11 cellular contexts compared by ENCODE assay signal in the genomic region with DNA sequence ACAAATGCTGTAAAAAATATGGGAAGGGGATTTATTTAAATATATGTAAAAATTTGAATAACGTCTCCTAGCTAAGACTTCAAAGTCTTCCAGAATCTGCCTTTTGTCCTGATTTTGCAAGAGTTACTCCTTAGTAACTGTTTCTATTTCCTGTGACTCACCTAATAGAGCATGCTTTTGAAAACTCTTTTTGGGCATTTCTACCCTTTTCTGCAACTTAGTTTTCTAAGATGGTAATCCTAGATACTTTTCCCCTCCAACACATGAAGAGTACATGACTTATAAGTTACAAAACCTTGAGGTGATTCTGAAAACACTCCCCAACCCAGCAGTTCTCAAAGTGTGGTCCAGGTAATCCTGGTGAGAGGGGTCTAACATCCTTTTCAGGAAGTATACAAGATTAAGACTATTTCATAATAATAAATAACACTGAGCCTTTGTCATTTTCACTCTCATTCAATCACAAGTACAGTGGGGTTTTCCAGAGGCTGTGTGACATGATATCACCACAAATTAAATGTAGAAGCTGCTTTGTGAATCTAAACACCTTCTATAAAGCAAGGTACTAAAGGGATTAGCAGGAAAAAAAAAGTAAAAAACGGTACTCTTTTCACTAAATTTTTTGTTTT. TPM values are rescaled to one million over a fixed set of nuclear protein-coding genes. Genes with fewer than 3 reads are reported as not detected.
A peak's percentile ranks its signal among the peaks of the same experiment; 100 is the strongest.
DNase-seq lines count a peak whose midpoint lies in the region; ATAC-seq and TF ChIP-seq lines count a peak whose summit lies in the region.
"Had no signal": no experiment of that assay in that cellular context is flagged by ENCODE, and none has a peak within 500 bp of the region (broad histone marks: within the 10 kb centered on the region; RNA-seq: fewer than 3 reads in every experiment).

No MANE protein-coding gene starts in this region.

- 38% methylated on average over 2 of the region's 2 CpGs for WGBS in SK-N-SH (ENCODE audit: low lambda C conversion rate)

- intact Hi-C loops in natural killer cell (cut with micrococcal nuclease) = no loop called here

- peaks cover 63% of the 10 kb centered on the region for H3K79me2 ChIP-seq in SK-N-SH (ENCODE audit: insufficient read depth)

- peak overlapping the region; percentile 36 for H3K4me2 ChIP-seq in SK-N-SH

- peaks cover 7% of the 10 kb centered on the region in 2 donors for H3K4me1 Mint-ChIP-seq in natural killer cell
- peaks cover 8 to 11% of the 10 kb centered on the region in 2 donors for H3K4me1 Mint-ChIP-seq in natural killer cell treated with Interleukin-12 subunit alpha and Interleukin-12 subunit beta and Interleukin-15 and Interleukin-18, amount 100 ng/mL, for 72 hours (ENCODE audit: low read depth in 2 of 2)

- H3K9me3 Mint-ChIP-seq in natural killer cell = no peaks in the 10 kb centered on the region
- H3K9me3 Mint-ChIP-seq in natural killer cell treated with Interleukin-12 subunit alpha and Interleukin-12 subunit beta and Interleukin-15 and Interleukin-18, amount 100 ng/mL, for 72 hours = no peaks in the 10 kb centered on the region

- no peaks in the 10 kb centered on the region for H4K20me1 ChIP-seq in SK-N-SH (ENCODE audit: insufficient read depth)

- no peak for TF ChIP-seq RAD21 in SK-N-SH (IDR thresholded peaks at IDR 0.05; ENCODE audit: low read length)

- H3K27ac Mint-ChIP-seq in natural killer cell = peak overlapping the region; percentile 37 to 71
- peak overlapping the region in 1 of 2 donors; percentile 57 for H3K27ac Mint-ChIP-seq in natural killer cell treated with Interleukin-12 subunit alpha and Interleukin-12 subunit beta and Interleukin-15 and Interleukin-18, amount 100 ng/mL, for 72 hours

- DNase-seq in natural killer cell (no peak), SK-N-SH (no peak), fibroblast of gingiva (ENCODE audit: low read depth) (peak; percentile 78), stromal cell of bone marrow (ENCODE audit: low read depth) (peak; percentile 68), SHP77 (lab: John Stamatoyannopoulos, UW) (no peak), OCI-M1 (lab: John Stamatoyannopoulos, UW) (no peak)
- no peak for DNase-seq in natural killer cell treated with Interleukin-12 subunit alpha and Interleukin-12 subunit beta and Interleukin-15 and Interleukin-18, amount 100 ng/mL, for 72 hours (ENCODE audit: low spot score)
- no peak for DNase-seq in stimulated activated naive CD4-positive, alpha-beta T cell treated with Interleukin-2 at 50 U/mL for 16 hours (lab: John Stamatoyannopoulos, UW)
- DNase-seq: Caco-2, NCI-H2171 had no signal

- ATAC-seq in natural killer cell = no peak
- ATAC-seq in natural killer cell treated with Interleukin-12 subunit alpha and Interleukin-12 subunit beta and Interleukin-15 and Interleukin-18, amount 100 ng/mL, for 72 hours = no peak

- peak overlapping the region in 1 of 2 experiments; percentile 24; a peak in 1 of 4 replicates for H3K4me3 ChIP-seq in SK-N-SH (ENCODE audit: low read depth in 2 of 2, low read length in 1 of 2)

- peaks cover 34 to 53% of the 10 kb centered on the region in 2 experiments for H3K36me3 ChIP-seq in SK-N-SH (replicated peaks in 1 of 2; ENCODE audit: control insufficient read depth in 1 of 2, insufficient read depth in 2 of 2, low read length in 1 of 2)

- peak overlapping the region; percentile 52; the same call in 1 of the 2 replicates for H3K9ac ChIP-seq in SK-N-SH

- TF ChIP-seq CTCF in natural killer cell (IDR thresholded peaks at IDR 0.05) = no peak
- TF ChIP-seq CTCF in SK-N-SH (IDR thresholded peaks at IDR 0.05) = no peak

- peak overlapping the region; percentile 47 to 93; a peak in 3 of 4 replicates for H3K27ac ChIP-seq in SK-N-SH (ENCODE audit: low read depth in 2 of 2, low read length in 1 of 2)
- H3K27ac ChIP-seq: HL-60 had no signal

- peak overlapping the region; percentile 59; the same call in 1 of the 2 replicates for H2AFZ ChIP-seq in SK-N-SH (ENCODE audit: low read depth)

- CTCF ChIA-PET in SK-N-SH (lab: Yijun Ruan, JAX) = no interaction called here

- H3K4me3 Mint-ChIP-seq in natural killer cell = no peak overlapping the region
- no peak overlapping the region for H3K4me3 Mint-ChIP-seq in natural killer cell treated with Interleukin-12 subunit alpha and Interleukin-12 subunit beta and Interleukin-15 and Interleukin-18, amount 100 ng/mL, for 72 hours

- POLR2A ChIA-PET in SK-N-SH (lab: Yijun Ruan, JAX) = no interaction called here

- no peaks in the 10 kb centered on the region for H3K9me3 ChIP-seq in SK-N-SH
- H3K9me3 ChIP-seq: Caco-2 had no signal

- H3K27me3 ChIP-seq in SK-N-SH (ENCODE audit: insufficient read depth) = no peaks in the 10 kb centered on the region

- no peak; a peak in 1 of 4 replicates for TF ChIP-seq EP300 in SK-N-SH (IDR thresholded peaks at IDR 0.05; ENCODE audit: borderline replicate concordance in 1 of 2, low read depth in 1 of 2, low read length in 1 of 2)

- H3K4me1 ChIP-seq in SK-N-SH (ENCODE audit: control insufficient read depth in 1 of 2, insufficient read depth in 2 of 2, low read depth in 1 of 2, low read length in 1 of 2) = peaks cover 0 to 24% of the 10 kb centered on the region in 2 experiments; a peak in 2 of 4 replicates
- H3K4me1 ChIP-seq: Caco-2 had no signal

- no peaks in the 10 kb centered on the region for H3K9me2 ChIP-seq in SK-N-SH

- no peaks in the 10 kb centered on the region for H3K36me3 Mint-ChIP-seq in natural killer cell
- peaks cover 12% of the 10 kb centered on the region for H3K36me3 Mint-ChIP-seq in natural killer cell treated with Interleukin-12 subunit alpha and Interleukin-12 subunit beta and Interleukin-15 and Interleukin-18, amount 100 ng/mL, for 72 hours

- no peaks in the 10 kb centered on the region for H3K27me3 Mint-ChIP-seq in natural killer cell (ENCODE audit: low read depth in 2 of 2)
- no peaks in the 10 kb centered on the region for H3K27me3 Mint-ChIP-seq in natural killer cell treated with Interleukin-12 subunit alpha and Interleukin-12 subunit beta and Interleukin-15 and Interleukin-18, amount 100 ng/mL, for 72 hours

- peaks cover 19% of the 10 kb centered on the region for H3F3A ChIP-seq in SK-N-SH (replicated peaks; ENCODE audit: insufficient read depth)

TF ChIP-seq in SK-N-SH, 30 proteins besides CTCF, POLR2A, EP300 and RAD21:
- TF ChIP-seq, protein P1, sequence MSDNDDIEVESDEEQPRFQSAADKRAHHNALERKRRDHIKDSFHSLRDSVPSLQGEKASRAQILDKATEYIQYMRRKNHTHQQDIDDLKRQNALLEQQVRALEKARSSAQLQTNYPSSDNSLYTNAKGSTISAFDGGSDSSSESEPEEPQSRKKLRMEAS (IDR thresholded peaks at IDR 0.05; ENCODE audit: low read depth) = peak; percentile 48; the same call in 1 of the 2 replicates
- TF ChIP-seq FOSL2 (IDR thresholded peaks at IDR 0.05; ENCODE audit: borderline replicate concordance, low read depth) (peak; percentile 51; the same call in 1 of the 2 replicates), MEF2A (IDR thresholded peaks at IDR 0.05; ENCODE audit: borderline replicate concordance, low read depth) (no peak), JUND (IDR thresholded peaks at IDR 0.05) (peak; percentile 44; the same call in 1 of the 2 replicates), TCF12 (IDR thresholded peaks at IDR 0.05) (0 out of 2 replicates have a peak, but pooled peaks have one; percentile 35), RFX5 (IDR thresholded peaks at IDR 0.05; ENCODE audit: low read length) (no peak)
- TF ChIP-seq, protein P2, sequence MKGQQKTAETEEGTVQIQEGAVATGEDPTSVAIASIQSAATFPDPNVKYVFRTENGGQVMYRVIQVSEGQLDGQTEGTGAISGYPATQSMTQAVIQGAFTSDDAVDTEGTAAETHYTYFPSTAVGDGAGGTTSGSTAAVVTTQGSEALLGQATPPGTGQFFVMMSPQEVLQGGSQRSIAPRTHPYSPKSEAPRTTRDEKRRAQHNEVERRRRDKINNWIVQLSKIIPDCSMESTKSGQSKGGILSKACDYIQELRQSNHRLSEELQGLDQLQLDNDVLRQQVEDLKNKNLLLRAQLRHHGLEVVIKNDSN (IDR thresholded peaks at IDR 0.05; ENCODE audit: borderline replicate concordance, low read depth) = no peak

RNA-seq across cellular contexts. Expression of a gene that starts 31.9 kb away (rescaled TPM):
- 10 to 100 TPM; 65.1 to 97.9 (median 84.9) TPM for total RNA-seq in natural killer cell
- 10 to 100 TPM; 80.1 to 92.4 TPM for total RNA-seq in natural killer cell treated with Interleukin-12 subunit alpha and Interleukin-12 subunit beta and Interleukin-15 and Interleukin-18, amount 100 ng/mL, for 72 hours
- 9.3 and 11.0 TPM in 2 replicates for polyA plus RNA-seq in SK-N-SH (2012; rRNA removed)
- 12.1 and 14.0 TPM in 2 replicates for polyA plus RNA-seq in SK-N-SH (2012; cell fraction: cytosol; rRNA removed)
- polyA plus RNA-seq in SK-N-SH (2012; cell fraction: nucleus; rRNA removed) = 12.4 and 13.3 TPM in 2 replicates

Comparison
In these comparisons a context has a peak if more than half of its experiments do, and no peak if none do; other contexts are left out.
1. DNase-seq: peak in fibroblast of gingiva (single experiment) and stromal cell of bone marrow (single experiment); none in natural killer cell (single experiment), natural killer cell treated with Interleukin-12 subunit alpha and Interleukin-12 subunit beta and Interleukin-15 and Interleukin-18, amount 100 ng/mL, for 72 hours (single experiment), SK-N-SH (single experiment), SHP77 (0 of 2), OCI-M1 (single experiment) and stimulated activated naive CD4-positive, alpha-beta T cell treated with Interleukin-2 at 50 U/mL for 16 hours (single experiment).